In genomic region chr9:21286654-21287053, GRCh38 we compare ENCODE assay signal across 26 cellular contexts. TPM values are rescaled to one million over a fixed set of nuclear protein-coding genes. Genes with fewer than 3 reads are reported as not detected.
"Had no signal": no experiment of that assay in that cellular context is flagged by ENCODE, and none has a peak within 500 bp of the region (broad histone marks: within the 10 kb centered on the region; RNA-seq: fewer than 3 reads in every experiment).

No MANE protein-coding gene starts in this region.

- ATAC-seq: esophagus mucosa; heart right ventricle; naive thymus-derived CD8-positive, alpha-beta T cell; right cardiac atrium had no signal

- H3K4me3 ChIP-seq: coronary artery, dorsolateral prefrontal cortex, heart right ventricle, ovary had no signal

- FAIRE-seq: frontal cortex, islet of Langerhans, small intestine, urothelium cell line had no signal

- H3K27ac ChIP-seq: coronary artery, dorsolateral prefrontal cortex, heart right ventricle, ovary had no signal

- DNase-seq: dorsolateral prefrontal cortex; effector CD8-positive, alpha-beta T cell; heart right ventricle; hypothalamus; kidney glomerular epithelial cell; naive thymus-derived CD8-positive, alpha-beta T cell; nucleus accumbens; ovary; small intestine; stimulated activated CD4-positive, alpha-beta T cell treated with anti-CD3 and anti-CD28 coated beads, Interleukin-12 subunit alpha, Interleukin-12 subunit beta, amount 100 ng/mL, for 4 hours; stimulated activated naive CD4-positive, alpha-beta T cell; trophoblast cell had no signal

- H3K27me3 ChIP-seq: ovary had no signal

- H3K36me3 ChIP-seq: heart right ventricle, ovary had no signal

RNA-seq across cellular contexts. Expression of gene IFNA5, which starts 18.5 kb away (rescaled TPM):
- total RNA-seq: esophagus mucosa, fibroblast of lung, frontal cortex, heart right ventricle, lung microvascular endothelial cell, mesenteric fat pad, neural crest cell, posterior vena cava, right cardiac atrium had no signal
- polyA plus RNA-seq: fibroblast of lung; heart right ventricle; liver; naive thymus-derived CD8-positive, alpha-beta T cell; ovary; right cardiac atrium; small intestine; thymus had no signal

RNA-seq across cellular contexts. Expression of gene IFNA14, which starts 46.8 kb away (rescaled TPM):
- total RNA-seq: dorsolateral prefrontal cortex; esophagus mucosa; fibroblast of lung; frontal cortex; heart right ventricle; liver; lung microvascular endothelial cell; mesenteric fat pad; mononuclear cell; naive thymus-derived CD8-positive, alpha-beta T cell; neural crest cell; ovary; posterior vena cava; right cardiac atrium had no signal
- polyA plus RNA-seq: fibroblast of lung; heart right ventricle; liver; naive thymus-derived CD8-positive, alpha-beta T cell; ovary; right cardiac atrium; small intestine; thymus had no signal

RNA-seq across cellular contexts. Expression of gene IFNA17, which starts 58.6 kb away (rescaled TPM):
- total RNA-seq: dorsolateral prefrontal cortex; esophagus mucosa; fibroblast of lung; frontal cortex; heart right ventricle; liver; lung microvascular endothelial cell; mesenteric fat pad; mononuclear cell; naive thymus-derived CD8-positive, alpha-beta T cell; neural crest cell; ovary; posterior vena cava; right cardiac atrium had no signal
- polyA plus RNA-seq: fibroblast of lung; heart right ventricle; liver; naive thymus-derived CD8-positive, alpha-beta T cell; ovary; right cardiac atrium; small intestine; thymus had no signal
